1 cellular context compared by ENCODE assay signal in the genomic region with DNA sequence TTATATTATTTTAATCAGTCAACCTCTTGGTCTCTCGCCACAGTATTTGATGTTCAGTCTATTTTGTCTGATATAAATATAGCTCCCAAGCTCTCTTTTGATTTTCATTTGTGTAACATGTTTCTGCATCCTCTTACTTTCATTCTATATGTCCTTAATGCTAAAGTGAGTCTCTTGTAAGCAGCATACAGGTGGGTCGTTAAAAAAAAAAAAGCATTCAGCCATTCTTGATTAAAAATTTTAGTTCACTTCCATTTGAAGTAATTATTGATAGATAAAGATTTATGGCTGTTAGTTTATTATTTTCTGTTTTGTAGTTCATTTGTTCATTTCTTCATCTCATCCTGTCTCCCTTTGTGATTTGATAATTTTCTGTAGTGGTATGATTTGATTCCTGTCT.
TF ChIP-seq lines count a peak whose summit lies in the region.

No MANE protein-coding gene starts in this region.

TF ChIP-seq in HEK293, 187 proteins besides CTCF, POLR2A, EP300 and RAD21:
- TF ChIP-seq, protein P1, sequence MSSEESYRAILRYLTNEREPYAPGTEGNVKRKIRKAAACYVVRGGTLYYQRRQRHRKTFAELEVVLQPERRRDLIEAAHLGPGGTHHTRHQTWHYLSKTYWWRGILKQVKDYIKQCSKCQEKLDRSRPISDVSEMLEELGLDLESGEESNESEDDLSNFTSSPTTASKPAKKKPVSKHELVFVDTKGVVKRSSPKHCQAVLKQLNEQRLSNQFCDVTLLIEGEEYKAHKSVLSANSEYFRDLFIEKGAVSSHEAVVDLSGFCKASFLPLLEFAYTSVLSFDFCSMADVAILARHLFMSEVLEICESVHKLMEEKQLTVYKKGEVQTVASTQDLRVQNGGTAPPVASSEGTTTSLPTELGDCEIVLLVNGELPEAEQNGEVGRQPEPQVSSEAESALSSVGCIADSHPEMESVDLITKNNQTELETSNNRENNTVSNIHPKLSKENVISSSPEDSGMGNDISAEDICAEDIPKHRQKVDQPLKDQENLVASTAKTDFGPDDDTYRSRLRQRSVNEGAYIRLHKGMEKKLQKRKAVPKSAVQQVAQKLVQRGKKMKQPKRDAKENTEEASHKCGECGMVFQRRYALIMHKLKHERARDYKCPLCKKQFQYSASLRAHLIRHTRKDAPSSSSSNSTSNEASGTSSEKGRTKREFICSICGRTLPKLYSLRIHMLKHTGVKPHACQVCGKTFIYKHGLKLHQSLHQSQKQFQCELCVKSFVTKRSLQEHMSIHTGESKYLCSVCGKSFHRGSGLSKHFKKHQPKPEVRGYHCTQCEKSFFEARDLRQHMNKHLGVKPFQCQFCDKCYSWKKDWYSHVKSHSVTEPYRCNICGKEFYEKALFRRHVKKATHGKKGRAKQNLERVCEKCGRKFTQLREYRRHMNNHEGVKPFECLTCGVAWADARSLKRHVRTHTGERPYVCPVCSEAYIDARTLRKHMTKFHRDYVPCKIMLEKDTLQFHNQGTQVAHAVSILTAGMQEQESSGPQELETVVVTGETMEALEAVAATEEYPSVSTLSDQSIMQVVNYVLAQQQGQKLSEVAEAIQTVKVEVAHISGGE (tag by site-specific recombination; conservative IDR thresholded peaks at IDR 0.05; ENCODE audit: low read depth), result no peak
- no peak for TF ChIP-seq ZNF521 (tag by site-specific recombination; IDR thresholded peaks at IDR 0.05)
- peak; percentile 52 for TF ChIP-seq SETDB1 (IDR thresholded peaks at IDR 0.05; ENCODE audit: insufficient read length, low read length)
- TF ChIP-seq, protein P2, sequence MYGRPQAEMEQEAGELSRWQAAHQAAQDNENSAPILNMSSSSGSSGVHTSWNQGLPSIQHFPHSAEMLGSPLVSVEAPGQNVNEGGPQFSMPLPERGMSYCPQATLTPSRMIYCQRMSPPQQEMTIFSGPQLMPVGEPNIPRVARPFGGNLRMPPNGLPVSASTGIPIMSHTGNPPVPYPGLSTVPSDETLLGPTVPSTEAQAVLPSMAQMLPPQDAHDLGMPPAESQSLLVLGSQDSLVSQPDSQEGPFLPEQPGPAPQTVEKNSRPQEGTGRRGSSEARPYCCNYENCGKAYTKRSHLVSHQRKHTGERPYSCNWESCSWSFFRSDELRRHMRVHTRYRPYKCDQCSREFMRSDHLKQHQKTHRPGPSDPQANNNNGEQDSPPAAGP (tag by site-specific recombination; IDR thresholded peaks at IDR 0.05), result no peak
- no peak for TF ChIP-seq ZNF302 (tag by site-specific recombination; IDR thresholded peaks at IDR 0.05; ENCODE audit: low read depth)
- TF ChIP-seq TRIM28 (IDR thresholded peaks at IDR 0.05; ENCODE audit: borderline replicate concordance, low read length), result peak; percentile 26; the same call in 1 of the 2 replicates
- TF ChIP-seq, protein P3, sequence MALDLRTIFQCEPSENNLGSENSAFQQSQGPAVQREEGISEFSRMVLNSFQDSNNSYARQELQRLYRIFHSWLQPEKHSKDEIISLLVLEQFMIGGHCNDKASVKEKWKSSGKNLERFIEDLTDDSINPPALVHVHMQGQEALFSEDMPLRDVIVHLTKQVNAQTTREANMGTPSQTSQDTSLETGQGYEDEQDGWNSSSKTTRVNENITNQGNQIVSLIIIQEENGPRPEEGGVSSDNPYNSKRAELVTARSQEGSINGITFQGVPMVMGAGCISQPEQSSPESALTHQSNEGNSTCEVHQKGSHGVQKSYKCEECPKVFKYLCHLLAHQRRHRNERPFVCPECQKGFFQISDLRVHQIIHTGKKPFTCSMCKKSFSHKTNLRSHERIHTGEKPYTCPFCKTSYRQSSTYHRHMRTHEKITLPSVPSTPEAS (tag by site-specific recombination; IDR thresholded peaks at IDR 0.05), result no peak
- TF ChIP-seq ZNF658 (tag by site-specific recombination; IDR thresholded peaks at IDR 0.05), result no peak
- no peak for TF ChIP-seq KLF16 (tag by site-specific recombination; IDR thresholded peaks at IDR 0.05)
- TF ChIP-seq ZNF707 (tag by site-specific recombination; IDR thresholded peaks at IDR 0.05), result no peak
- TF ChIP-seq, protein P4, sequence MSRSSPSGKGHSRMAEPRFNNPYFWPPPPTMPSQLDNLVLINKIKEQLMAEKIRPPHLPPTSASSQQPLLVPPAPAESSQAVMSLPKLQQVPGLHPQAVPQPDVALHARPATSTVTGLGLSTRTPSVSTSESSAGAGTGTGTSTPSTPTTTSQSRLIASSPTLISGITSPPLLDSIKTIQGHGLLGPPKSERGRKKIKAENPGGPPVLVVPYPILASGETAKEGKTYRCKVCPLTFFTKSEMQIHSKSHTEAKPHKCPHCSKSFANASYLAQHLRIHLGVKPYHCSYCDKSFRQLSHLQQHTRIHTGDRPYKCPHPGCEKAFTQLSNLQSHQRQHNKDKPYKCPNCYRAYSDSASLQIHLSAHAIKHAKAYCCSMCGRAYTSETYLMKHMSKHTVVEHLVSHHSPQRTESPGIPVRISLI (tag by site-specific recombination; IDR thresholded peaks at IDR 0.05), result no peak
